Comparison of ENCODE assay signal across 13 cellular contexts in genomic region chr17:6071528-6072065, GRCh38. TPM values are rescaled to one million over a fixed set of nuclear protein-coding genes. Genes with fewer than 3 reads are reported as not detected.
A peak's percentile ranks its signal among the peaks of the same experiment; 100 is the strongest.
DNase-seq lines count a peak whose midpoint lies in the region; ATAC-seq and TF ChIP-seq lines count a peak whose summit lies in the region.
"Had no signal": no experiment of that assay in that cellular context is flagged by ENCODE, and none has a peak within 500 bp of the region (broad histone marks: within the 10 kb centered on the region; RNA-seq: fewer than 3 reads in every experiment).

No MANE protein-coding gene starts in this region.

- H3K4me3 Mint-ChIP-seq in activated T-cell treated with anti-CD3 and anti-CD28 coated beads, Interleukin-2, amount 50 U/mL, for 4 hours, result peak overlapping the region; percentile 9
- H3K4me3 Mint-ChIP-seq in mesothelial cell of epicardium, result peak overlapping the region; percentile 64
- H3K4me3 Mint-ChIP-seq: activated CD8-positive, alpha-beta memory T cell treated with anti-CD3 and anti-CD28 coated beads, Interleukin-2, amount 10 ng/mL, durations not matched to agents 7 days and 5 days; T-helper 2 cell treated with Interferon-gamma antibody and Interleukin-4, amounts not matched to agents 5 μg/mL and 100 μg/mL, for 36 hours had no signal

- TF ChIP-seq CTCF in dorsolateral prefrontal cortex (IDR thresholded peaks at IDR 0.05 in 54 of 56, conservative IDR thresholded peaks at IDR 0.05 in 2 of 56; ENCODE audit: low read depth in 1 of 56, partially characterized antibody in 56 of 56) (no peak), mesothelial cell of epicardium (IDR thresholded peaks at IDR 0.05; ENCODE audit: unreplicated experiment) (no peak), BE2C (IDR thresholded peaks at IDR 0.05; ENCODE audit: low read depth, low read length) (no peak)

- H3K27me3 ChIP-seq in dorsolateral prefrontal cortex (no peaks in the 10 kb centered on the region), subcutaneous abdominal adipose tissue (ENCODE audit: control insufficient read depth in 5 of 5, insufficient read depth in 4 of 5, low read length in 5 of 5) (peaks cover 9 to 39% (median 22%) of the 10 kb centered on the region in 5 donors), BE2C (peaks cover 22% of the 10 kb centered on the region)
- H3K27me3 ChIP-seq: right atrium auricular region had no signal

- H3K9me3 ChIP-seq in subcutaneous abdominal adipose tissue (ENCODE audit: control insufficient read depth in 5 of 5, low read length in 5 of 5) (no peaks in the 10 kb centered on the region), BE2C (no peaks in the 10 kb centered on the region)
- H3K9me3 ChIP-seq: right atrium auricular region had no signal

- no peak for DNase-seq in activated T-cell treated with anti-CD3 and anti-CD28 coated beads, Interleukin-2, amount 50 U/mL, for 4 hours
- DNase-seq in activated T-cell treated with anti-CD3 and anti-CD28 coated beads for 4 hours, result no peak
- DNase-seq in dorsolateral prefrontal cortex, result peak in 1 of 10 donors; percentile 13
- no peak for DNase-seq in mesothelial cell of epicardium (ENCODE audit: low spot score in 2 of 2, unreplicated experiment in 2 of 2)
- DNase-seq in BE2C, result no peak
- DNase-seq in HUDEP-2 (lab: John Stamatoyannopoulos, UW; ENCODE audit: unreplicated experiment in 76 of 76), result no peak
- DNase-seq: activated CD8-positive, alpha-beta memory T cell treated with anti-CD3 and anti-CD28 coated beads, Interleukin-2, amount 10 ng/mL, durations not matched to agents 7 days and 5 days; DMS53; NCI-H187 had no signal

- peak overlapping the region; percentile 54 to 87 (median 74) for H3K4me3 ChIP-seq in dorsolateral prefrontal cortex
- peak overlapping the region; percentile 59 to 75 (median 71) for H3K4me3 ChIP-seq in subcutaneous abdominal adipose tissue (ENCODE audit: low read depth in 1 of 5, low read length in 5 of 5)
- no peak overlapping the region for H3K4me3 ChIP-seq in BE2C (ENCODE audit: low read depth, low read length)

- no peak for ATAC-seq in activated T-cell treated with anti-CD3 and anti-CD28 coated beads, Interleukin-2, amount 50 U/mL, for 4 hours
- no peak for ATAC-seq in HG02870 (IDR thresholded peaks at IDR 0.05; ENCODE audit: unreplicated experiment)
- ATAC-seq: activated CD8-positive, alpha-beta memory T cell treated with anti-CD3 and anti-CD28 coated beads, Interleukin-2, amount 10 ng/mL, durations not matched to agents 7 days and 5 days had no signal

- H3K4me1 Mint-ChIP-seq in activated T-cell treated with anti-CD3 and anti-CD28 coated beads, Interleukin-2, amount 50 U/mL, for 4 hours (ENCODE audit: low read depth), result peaks cover 16% of the 10 kb centered on the region
- H3K4me1 Mint-ChIP-seq in mesothelial cell of epicardium, result peaks cover 12% of the 10 kb centered on the region

- intact Hi-C loops in dorsolateral prefrontal cortex (cut with DNase I), result loop anchor here in 1 of 2 donors (2.0 to 5.0 kb wide), 2 partner anchors 13 to 484 kb away; no protein-coding TSS in a partner anchor

- H3K4me1 ChIP-seq in subcutaneous abdominal adipose tissue (ENCODE audit: control insufficient read depth in 5 of 5, insufficient read depth in 5 of 5, low read length in 5 of 5), result peaks cover 5 to 20% (median 15%) of the 10 kb centered on the region in 5 donors
- no peaks in the 10 kb centered on the region for H3K4me1 ChIP-seq in BE2C

- no peaks in the 10 kb centered on the region for H3K36me3 Mint-ChIP-seq in activated T-cell treated with anti-CD3 and anti-CD28 coated beads, Interleukin-2, amount 50 U/mL, for 4 hours (ENCODE audit: insufficient read depth)
- H3K36me3 Mint-ChIP-seq in mesothelial cell of epicardium, result no peaks in the 10 kb centered on the region

- H3K27ac ChIP-seq in dorsolateral prefrontal cortex, result peak overlapping the region in 46 of 59 donors; percentile 18 to 84 (median 67)
- no peak overlapping the region for H3K27ac ChIP-seq in subcutaneous abdominal adipose tissue (ENCODE audit: low read depth, low read length)
- H3K27ac ChIP-seq: right atrium auricular region had no signal

- peaks cover 69% of the 10 kb centered on the region for H3K27me3 Mint-ChIP-seq in activated T-cell treated with anti-CD3 and anti-CD28 coated beads, Interleukin-2, amount 50 U/mL, for 4 hours (ENCODE audit: low read depth)
- H3K27me3 Mint-ChIP-seq in mesothelial cell of epicardium (ENCODE audit: low read depth), result peaks cover 85% of the 10 kb centered on the region

- no peak overlapping the region for H3K27ac Mint-ChIP-seq in mesothelial cell of epicardium
- H3K27ac Mint-ChIP-seq: activated CD8-positive, alpha-beta memory T cell treated with anti-CD3 and anti-CD28 coated beads, Interleukin-2, amount 10 ng/mL, durations not matched to agents 7 days and 5 days; T-helper 2 cell treated with Interferon-gamma antibody and Interleukin-4, amounts not matched to agents 5 μg/mL and 100 μg/mL, for 36 hours had no signal

- H3K9ac ChIP-seq in subcutaneous abdominal adipose tissue (ENCODE audit: low read length in 5 of 5), result peak overlapping the region in 1 of 5 donors; percentile 43

- H3K36me3 ChIP-seq in subcutaneous abdominal adipose tissue (ENCODE audit: control insufficient read depth in 5 of 5, insufficient read depth in 5 of 5, low read length in 5 of 5) (no peaks in the 10 kb centered on the region), BE2C (no peaks in the 10 kb centered on the region)
- H3K36me3 ChIP-seq: right atrium auricular region had no signal

- no peaks in the 10 kb centered on the region for H3K9me3 Mint-ChIP-seq in activated T-cell treated with anti-CD3 and anti-CD28 coated beads, Interleukin-2, amount 50 U/mL, for 4 hours
- no peaks in the 10 kb centered on the region for H3K9me3 Mint-ChIP-seq in mesothelial cell of epicardium
- H3K9me3 Mint-ChIP-seq: T-helper 2 cell treated with Interferon-gamma antibody and Interleukin-4, amounts not matched to agents 5 μg/mL and 100 μg/mL, for 36 hours had no signal

RNA-seq across cellular contexts. Expression of gene WSCD1, which starts 1.4 kb away (rescaled TPM):
- under 1 TPM; 0.08 to 0.38 (median 0.11) TPM for total RNA-seq in activated T-cell treated with anti-CD3 and anti-CD28 coated beads, Interleukin-2, amount 50 U/mL, for 4 hours
- 10 to 100 TPM; 15.2 to 61.6 (median 26.2) TPM for total RNA-seq in dorsolateral prefrontal cortex
- 1.4 to 1.6 TPM (median 1.5 TPM) in 3 replicates for total RNA-seq in mesothelial cell of epicardium
- not detected for polyA plus RNA-seq in BE2C (2012; ENCODE audit: insufficient read depth, insufficient read length, low read depth)
